In genomic region chr16:75319513-75320401, GRCh38 we compare ENCODE assay signal across 8 cellular contexts.
DNase-seq lines count a peak whose midpoint lies in the region; ATAC-seq and TF ChIP-seq lines count a peak whose summit lies in the region.

No MANE protein-coding gene starts in this region.

- H2AFZ ChIP-seq in SK-N-SH (ENCODE audit: low read depth): peak overlapping the region; percentile 78

- no peaks in the 10 kb centered on the region for H4K20me1 ChIP-seq in SK-N-SH (ENCODE audit: insufficient read depth)

- ATAC-seq in HG02938 (IDR thresholded peaks at IDR 0.05; ENCODE audit: unreplicated experiment) (peak; percentile 82), foreskin keratinocyte (no peak)

- TF ChIP-seq RAD21 in SK-N-SH (IDR thresholded peaks at IDR 0.05; ENCODE audit: low read length): no peak

- peak overlapping the region; percentile 24 to 42; a peak in 3 of 4 replicates for H3K4me3 ChIP-seq in SK-N-SH (ENCODE audit: low read depth in 2 of 2, low read length in 1 of 2)
- no peak overlapping the region for H3K4me3 ChIP-seq in right atrium auricular region

- WGBS in SK-N-SH (ENCODE audit: low lambda C conversion rate): 37% methylated on average over 13 of the region's 13 CpGs

- peaks cover 44% of the 10 kb centered on the region for H3F3A ChIP-seq in SK-N-SH (replicated peaks; ENCODE audit: insufficient read depth)

- H3K9me2 ChIP-seq in SK-N-SH: no peaks in the 10 kb centered on the region

- POLR2A ChIA-PET in activated CD4-positive, alpha-beta T cell treated with anti-CD3 and anti-CD28 coated beads, Interleukin-2, amount 10 ng/mL, durations not matched to agents 7 days and 5 days (lab: Charles Lee): interaction anchor here (0.6 kb wide), 1 partner anchor 653 kb away, joined by 3 read pairs; the partner anchor contains the start of gene RFWD3
- POLR2A ChIA-PET in SK-N-SH (lab: Yijun Ruan, JAX): no interaction called here

- no peaks in the 10 kb centered on the region for H3K9me3 Mint-ChIP-seq in activated CD4-positive, alpha-beta T cell treated with anti-CD3 and anti-CD28 coated beads, Interleukin-2, amount 10 ng/mL, durations not matched to agents 7 days and 5 days

- peaks cover 27% of the 10 kb centered on the region for H3K4me1 Mint-ChIP-seq in activated CD4-positive, alpha-beta T cell treated with anti-CD3 and anti-CD28 coated beads, Interleukin-2, amount 10 ng/mL, durations not matched to agents 7 days and 5 days

- peak overlapping the region; percentile 16 for H3K4me3 Mint-ChIP-seq in activated CD4-positive, alpha-beta T cell treated with anti-CD3 and anti-CD28 coated beads, Interleukin-2, amount 10 ng/mL, durations not matched to agents 7 days and 5 days

- peaks cover 4% of the 10 kb centered on the region for H3K79me2 ChIP-seq in SK-N-SH (ENCODE audit: insufficient read depth)

- H3K27ac Mint-ChIP-seq in activated CD4-positive, alpha-beta T cell treated with anti-CD3 and anti-CD28 coated beads, Interleukin-2, amount 10 ng/mL, durations not matched to agents 7 days and 5 days: peak overlapping the region; percentile 57

- H3K36me3 ChIP-seq in SK-N-SH (replicated peaks in 1 of 2; ENCODE audit: control insufficient read depth in 1 of 2, insufficient read depth in 2 of 2, low read length in 1 of 2) (no peaks in the 10 kb centered on the region), right atrium auricular region (no peaks in the 10 kb centered on the region)

- peaks cover 22% of the 10 kb centered on the region for H3K36me3 Mint-ChIP-seq in activated CD4-positive, alpha-beta T cell treated with anti-CD3 and anti-CD28 coated beads, Interleukin-2, amount 10 ng/mL, durations not matched to agents 7 days and 5 days (ENCODE audit: low read depth)

- H3K4me2 ChIP-seq in SK-N-SH: peak overlapping the region; percentile 77

- TF ChIP-seq CTCF in SK-N-SH (IDR thresholded peaks at IDR 0.05) (no peak; the same call in 1 of the 2 replicates), foreskin keratinocyte (conservative IDR thresholded peaks at IDR 0.05) (no peak), right atrium auricular region (IDR thresholded peaks at IDR 0.05) (no peak)

- H3K9ac ChIP-seq in SK-N-SH: peak overlapping the region; percentile 78

- peaks cover 15% of the 10 kb centered on the region for H3K27me3 Mint-ChIP-seq in activated CD4-positive, alpha-beta T cell treated with anti-CD3 and anti-CD28 coated beads, Interleukin-2, amount 10 ng/mL, durations not matched to agents 7 days and 5 days

- H3K9me3 ChIP-seq in SK-N-SH (no peaks in the 10 kb centered on the region), right atrium auricular region (no peaks in the 10 kb centered on the region)

- H3K4me1 ChIP-seq in SK-N-SH (ENCODE audit: control insufficient read depth in 1 of 2, insufficient read depth in 2 of 2, low read depth in 1 of 2, low read length in 1 of 2) (peaks cover 7 to 20% of the 10 kb centered on the region in 2 experiments), foreskin keratinocyte (peaks cover 33% of the 10 kb centered on the region), right atrium auricular region (peaks cover 0 to 19% of the 10 kb centered on the region in 2 donors)

- H3K27me3 ChIP-seq in SK-N-SH (ENCODE audit: insufficient read depth) (no peaks in the 10 kb centered on the region), foreskin keratinocyte (no peaks in the 10 kb centered on the region), right atrium auricular region (no peaks in the 10 kb centered on the region)

- CTCF ChIA-PET in activated CD4-positive, alpha-beta T cell treated with anti-CD3 and anti-CD28 coated beads, Interleukin-2, amount 10 ng/mL, durations not matched to agents 7 days and 5 days (lab: Charles Lee): interaction anchor here (1.2 to 1.3 kb wide), 2 partner anchors 19 to 45 kb away, joined by 3 read pairs; no protein-coding TSS in a partner anchor
- CTCF ChIA-PET in SK-N-SH (lab: Yijun Ruan, JAX): interaction anchor here (0.8 to 1.5 kb wide), 2 partner anchors 8 to 39 kb away, joined by 3 read pairs; no protein-coding TSS in a partner anchor

- DNase-seq in activated CD4-positive, alpha-beta T cell treated with anti-CD3 and anti-CD28 coated beads, Interleukin-2, amount 10 ng/mL, durations not matched to agents 7 days and 5 days: peak; percentile 42
- DNase-seq in activated CD4-positive, alpha-beta T cell treated with anti-CD3 and anti-CD28 coated beads, Interleukin-2, amount 50 U/mL, for 4 hours: no peak
- DNase-seq in SK-N-SH (no peak), foreskin keratinocyte (peak; percentile 20 to 59), NCI-H69 (lab: John Stamatoyannopoulos, UW) (no peak), iPS-NIHi7 (ENCODE audit: extremely low spot score) (no peak), right atrium auricular region (ENCODE audit: low spot score) (no peak)

- TF ChIP-seq EP300 in SK-N-SH (IDR thresholded peaks at IDR 0.05; ENCODE audit: borderline replicate concordance in 1 of 2, low read depth in 1 of 2, low read length in 1 of 2): peak in 1 of 2 experiments; percentile 75; a peak in 1 of 4 replicates

- H3K27ac ChIP-seq in SK-N-SH (ENCODE audit: low read depth in 2 of 2, low read length in 1 of 2) (peak overlapping the region; percentile 88 to 100), foreskin keratinocyte (no peak overlapping the region), right atrium auricular region (no peak overlapping the region)

TF ChIP-seq in SK-N-SH, 30 proteins besides CTCF, POLR2A, EP300 and RAD21:
- TF ChIP-seq TAF1 (IDR thresholded peaks at IDR 0.05; ENCODE audit: borderline replicate concordance, low read depth, low read length) (no peak), MXI1 (IDR thresholded peaks at IDR 0.05; ENCODE audit: low read depth, low read length) (no peak), RCOR1 (IDR thresholded peaks at IDR 0.05; ENCODE audit: low read length) (no peak), MEF2A (IDR thresholded peaks at IDR 0.05; ENCODE audit: borderline replicate concordance, low read depth) (no peak), TEAD4 (IDR thresholded peaks at IDR 0.05; ENCODE audit: borderline replicate concordance, insufficient read depth) (peak; percentile 72; the same call in 1 of the 2 replicates), JUND (IDR thresholded peaks at IDR 0.05) (peak; percentile 24), ELF1 (IDR thresholded peaks at IDR 0.05) (no peak), NFIC (IDR thresholded peaks at IDR 0.05; ENCODE audit: borderline replicate concordance) (peak; percentile 49; the same call in 1 of the 2 replicates), RXRA (IDR thresholded peaks at IDR 0.05; ENCODE audit: borderline replicate concordance, low read depth) (0 out of 2 replicates have a peak, but pooled peaks have one; percentile 33), TCF12 (IDR thresholded peaks at IDR 0.05) (peak; percentile 78), MAX (IDR thresholded peaks at IDR 0.05; ENCODE audit: low read depth) (peak; percentile 48; the same call in 1 of the 2 replicates), FOXM1 (IDR thresholded peaks at IDR 0.05; ENCODE audit: low read depth) (peak; percentile 57; the same call in 1 of the 2 replicates), NRF1 (IDR thresholded peaks at IDR 0.05; ENCODE audit: low read depth, low read length) (peak; percentile 30; the same call in 1 of the 2 replicates), IRF3 (IDR thresholded peaks at IDR 0.05; ENCODE audit: low read depth, low read length) (no peak), FOSL2 (IDR thresholded peaks at IDR 0.05; ENCODE audit: borderline replicate concordance, low read depth) (peak; percentile 71), SMC3 (IDR thresholded peaks at IDR 0.05; ENCODE audit: low read depth, low read length) (no peak), CHD2 (IDR thresholded peaks at IDR 0.05; ENCODE audit: low read length, partially characterized antibody) (peak; percentile 28)
- TF ChIP-seq, protein P1, sequence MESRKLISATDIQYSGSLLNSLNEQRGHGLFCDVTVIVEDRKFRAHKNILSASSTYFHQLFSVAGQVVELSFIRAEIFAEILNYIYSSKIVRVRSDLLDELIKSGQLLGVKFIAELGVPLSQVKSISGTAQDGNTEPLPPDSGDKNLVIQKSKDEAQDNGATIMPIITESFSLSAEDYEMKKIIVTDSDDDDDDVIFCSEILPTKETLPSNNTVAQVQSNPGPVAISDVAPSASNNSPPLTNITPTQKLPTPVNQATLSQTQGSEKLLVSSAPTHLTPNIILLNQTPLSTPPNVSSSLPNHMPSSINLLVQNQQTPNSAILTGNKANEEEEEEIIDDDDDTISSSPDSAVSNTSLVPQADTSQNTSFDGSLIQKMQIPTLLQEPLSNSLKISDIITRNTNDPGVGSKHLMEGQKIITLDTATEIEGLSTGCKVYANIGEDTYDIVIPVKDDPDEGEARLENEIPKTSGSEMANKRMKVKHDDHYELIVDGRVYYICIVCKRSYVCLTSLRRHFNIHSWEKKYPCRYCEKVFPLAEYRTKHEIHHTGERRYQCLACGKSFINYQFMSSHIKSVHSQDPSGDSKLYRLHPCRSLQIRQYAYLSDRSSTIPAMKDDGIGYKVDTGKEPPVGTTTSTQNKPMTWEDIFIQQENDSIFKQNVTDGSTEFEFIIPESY (IDR thresholded peaks at IDR 0.05; ENCODE audit: borderline replicate concordance, low read depth): no peak
- TF ChIP-seq, protein P2, sequence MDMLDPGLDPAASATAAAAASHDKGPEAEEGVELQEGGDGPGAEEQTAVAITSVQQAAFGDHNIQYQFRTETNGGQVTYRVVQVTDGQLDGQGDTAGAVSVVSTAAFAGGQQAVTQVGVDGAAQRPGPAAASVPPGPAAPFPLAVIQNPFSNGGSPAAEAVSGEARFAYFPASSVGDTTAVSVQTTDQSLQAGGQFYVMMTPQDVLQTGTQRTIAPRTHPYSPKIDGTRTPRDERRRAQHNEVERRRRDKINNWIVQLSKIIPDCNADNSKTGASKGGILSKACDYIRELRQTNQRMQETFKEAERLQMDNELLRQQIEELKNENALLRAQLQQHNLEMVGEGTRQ (IDR thresholded peaks at IDR 0.05; ENCODE audit: borderline replicate concordance, low read depth, low read length): no peak

Comparison
In these comparisons a context has a peak if more than half of its experiments do, and no peak if none do; other contexts are left out.
1. DNase-seq: peak in activated CD4-positive, alpha-beta T cell treated with anti-CD3 and anti-CD28 coated beads, Interleukin-2, amount 10 ng/mL, durations not matched to agents 7 days and 5 days (single experiment) and foreskin keratinocyte (2 of 2); none in activated CD4-positive, alpha-beta T cell treated with anti-CD3 and anti-CD28 coated beads, Interleukin-2, amount 50 U/mL, for 4 hours (0 of 2), SK-N-SH (single experiment), NCI-H69 (single experiment), iPS-NIHi7 (single experiment) and right atrium auricular region (single experiment).
2. H3K27ac ChIP-seq: peak in SK-N-SH (2 of 2); none in foreskin keratinocyte (single experiment) and right atrium auricular region (0 of 2).
3. H3K4me3 ChIP-seq: peak in SK-N-SH (2 of 2); none in right atrium auricular region (0 of 2).